In the genomic region with DNA sequence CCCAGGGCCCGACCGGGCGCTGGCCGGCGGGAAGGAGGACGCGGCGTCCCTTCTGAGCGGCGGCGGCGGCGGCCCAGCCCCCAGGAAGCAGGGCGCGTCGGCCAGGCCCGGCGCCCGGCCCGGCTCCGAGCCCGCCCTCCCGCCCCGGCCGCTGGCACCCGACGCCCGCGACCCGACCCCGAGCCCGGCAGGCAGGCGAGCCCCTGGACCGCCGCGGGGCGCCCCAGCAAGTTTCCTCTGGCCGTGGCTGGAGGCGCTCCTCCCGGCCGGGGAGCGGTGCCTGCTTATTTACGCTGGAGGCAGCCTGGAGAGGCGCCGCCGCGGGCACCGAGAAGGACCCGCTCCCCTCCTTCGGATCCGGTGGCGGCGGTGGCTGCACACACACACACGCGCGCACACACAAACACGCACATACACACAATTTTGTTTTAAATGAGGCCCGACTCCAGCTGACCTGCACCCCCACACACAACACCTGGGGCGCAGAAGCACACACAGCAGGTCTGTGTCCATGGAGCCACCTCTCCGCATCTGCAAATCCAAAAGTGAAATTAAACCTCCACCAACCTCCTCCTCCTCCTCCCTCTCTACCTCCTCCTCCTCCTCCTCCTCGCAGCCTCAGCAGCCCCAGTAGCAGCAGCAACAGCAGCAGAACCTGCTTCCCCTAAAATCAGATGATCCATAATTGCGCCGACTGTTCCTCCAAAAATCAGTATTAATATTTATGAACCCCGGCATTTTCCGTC, we compare ENCODE assay signal across 2 cellular contexts.
TF ChIP-seq lines count a peak whose summit lies in the region.

No MANE protein-coding gene starts in this region.

TF ChIP-seq in SK-N-SH, 30 proteins besides CTCF, POLR2A, EP300 and RAD21 (continued from another document):
- TF ChIP-seq, protein P1, sequence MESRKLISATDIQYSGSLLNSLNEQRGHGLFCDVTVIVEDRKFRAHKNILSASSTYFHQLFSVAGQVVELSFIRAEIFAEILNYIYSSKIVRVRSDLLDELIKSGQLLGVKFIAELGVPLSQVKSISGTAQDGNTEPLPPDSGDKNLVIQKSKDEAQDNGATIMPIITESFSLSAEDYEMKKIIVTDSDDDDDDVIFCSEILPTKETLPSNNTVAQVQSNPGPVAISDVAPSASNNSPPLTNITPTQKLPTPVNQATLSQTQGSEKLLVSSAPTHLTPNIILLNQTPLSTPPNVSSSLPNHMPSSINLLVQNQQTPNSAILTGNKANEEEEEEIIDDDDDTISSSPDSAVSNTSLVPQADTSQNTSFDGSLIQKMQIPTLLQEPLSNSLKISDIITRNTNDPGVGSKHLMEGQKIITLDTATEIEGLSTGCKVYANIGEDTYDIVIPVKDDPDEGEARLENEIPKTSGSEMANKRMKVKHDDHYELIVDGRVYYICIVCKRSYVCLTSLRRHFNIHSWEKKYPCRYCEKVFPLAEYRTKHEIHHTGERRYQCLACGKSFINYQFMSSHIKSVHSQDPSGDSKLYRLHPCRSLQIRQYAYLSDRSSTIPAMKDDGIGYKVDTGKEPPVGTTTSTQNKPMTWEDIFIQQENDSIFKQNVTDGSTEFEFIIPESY (IDR thresholded peaks at IDR 0.05; ENCODE audit: borderline replicate concordance, low read depth) = no peak
- TF ChIP-seq NFIC (IDR thresholded peaks at IDR 0.05; ENCODE audit: borderline replicate concordance) = no peak
- TF ChIP-seq SMC3 (IDR thresholded peaks at IDR 0.05; ENCODE audit: low read depth, low read length) = no peak

TF ChIP-seq in SK-N-SH treated with all-trans-retinoic acid at 6 μM for 48 hours, 23 proteins besides CTCF, POLR2A, EP300 and RAD21 (continued from another document):
- TF ChIP-seq, protein P2, sequence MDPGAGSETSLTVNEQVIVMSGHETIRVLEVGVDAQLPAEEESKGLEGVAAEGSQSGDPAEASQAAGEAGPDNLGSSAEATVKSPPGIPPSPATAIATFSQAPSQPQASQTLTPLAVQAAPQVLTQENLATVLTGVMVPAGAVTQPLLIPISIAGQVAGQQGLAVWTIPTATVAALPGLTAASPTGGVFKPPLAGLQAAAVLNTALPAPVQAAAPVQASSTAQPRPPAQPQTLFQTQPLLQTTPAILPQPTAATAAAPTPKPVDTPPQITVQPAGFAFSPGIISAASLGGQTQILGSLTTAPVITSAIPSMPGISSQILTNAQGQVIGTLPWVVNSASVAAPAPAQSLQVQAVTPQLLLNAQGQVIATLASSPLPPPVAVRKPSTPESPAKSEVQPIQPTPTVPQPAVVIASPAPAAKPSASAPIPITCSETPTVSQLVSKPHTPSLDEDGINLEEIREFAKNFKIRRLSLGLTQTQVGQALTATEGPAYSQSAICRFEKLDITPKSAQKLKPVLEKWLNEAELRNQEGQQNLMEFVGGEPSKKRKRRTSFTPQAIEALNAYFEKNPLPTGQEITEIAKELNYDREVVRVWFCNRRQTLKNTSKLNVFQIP (CRISPR knock-in tag; IDR thresholded peaks at IDR 0.05; ENCODE audit: borderline replicate concordance, low read depth) = no peak
